19 cellular contexts compared by ENCODE assay signal in the genomic region with DNA sequence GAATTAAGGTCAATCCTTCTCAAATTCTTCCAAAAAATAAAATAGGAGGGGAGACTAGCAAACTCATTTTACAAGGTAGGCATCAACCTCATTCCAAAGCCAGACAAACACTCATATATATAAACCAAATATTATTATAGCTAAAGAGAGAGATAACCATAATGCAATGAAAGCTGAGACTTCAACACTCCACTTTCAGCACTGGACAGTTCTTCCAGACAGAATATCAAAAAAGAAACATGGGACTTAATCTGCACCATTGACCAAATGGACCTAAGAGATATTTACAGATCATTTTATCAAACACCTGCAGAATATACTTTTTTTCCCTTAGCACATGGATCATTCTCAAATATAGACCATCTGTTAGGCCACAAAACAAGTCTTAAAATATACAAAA. TPM values are rescaled to one million over a fixed set of nuclear protein-coding genes. Genes with fewer than 3 reads are reported as not detected.
DNase-seq lines count a peak whose midpoint lies in the region; ATAC-seq, FAIRE-seq and TF ChIP-seq lines count a peak whose summit lies in the region.
"Had no signal": no experiment of that assay in that cellular context is flagged by ENCODE, and none has a peak within 500 bp of the region (broad histone marks: within the 10 kb centered on the region; RNA-seq: fewer than 3 reads in every experiment).

No MANE protein-coding gene starts in this region.

- H4K20me1 ChIP-seq in HepG2 (ENCODE audit: insufficient read depth, low read length) = no peaks in the 10 kb centered on the region
- H4K20me1 ChIP-seq: BLaER1 treated with 17β-estradiol and CSF1 and Interleukin-3, amounts not matched to agents 10 nM and 100 nM had no signal

- no TSS peak for BruUV-seq in HepG2 (replicated peaks; lab: Mats Ljungman, UMichigan)

- TF ChIP-seq RAD21 in liver (IDR thresholded peaks at IDR 0.05) = no peak
- TF ChIP-seq RAD21 in HepG2 (CRISPR knock-in tag; IDR thresholded peaks at IDR 0.05) = no peak

- H3K27ac ChIP-seq in liver (ENCODE audit: low read depth in 1 of 2, low read length in 2 of 2) = no peak overlapping the region
- H3K27ac ChIP-seq in HepG2 (ENCODE audit: extremely low read length, insufficient read depth, low read length) = no peak overlapping the region
- H3K27ac ChIP-seq in adrenal gland = no peak overlapping the region
- H3K27ac ChIP-seq: BLaER1 treated with 17β-estradiol and CSF1 and Interleukin-3, amounts not matched to agents 10 nM and 100 nM had no signal

- TF ChIP-seq POLR2A in HepG2 (IDR thresholded peaks at IDR 0.05; ENCODE audit: insufficient read depth in 1 of 2, low read depth in 2 of 2, low read length in 2 of 2) (no peak), adrenal gland (IDR thresholded peaks at IDR 0.05) (no peak)

- in situ Hi-C loops in HepG2 (cut with HindIII; ENCODE audit: extremely low pct_ligation_motif_present, low pct_unique_long_range_greater_than_20kb) = no loop called here

- TF ChIP-seq CTCF in liver (IDR thresholded peaks at IDR 0.05; ENCODE audit: low read depth, low read length, missing input control) (no peak), HepG2 (CRISPR knock-in tag; IDR thresholded peaks at IDR 0.05) (no peak), epithelial cell of esophagus (IDR thresholded peaks at IDR 0.05; ENCODE audit: insufficient read depth, low read depth, low read length, missing control alignments) (no peak), adrenal gland (IDR thresholded peaks at IDR 0.05) (no peak)

- no peak overlapping the region for H3K4me3 ChIP-seq in liver (ENCODE audit: low read depth in 1 of 3, low read length in 3 of 3)
- H3K4me3 ChIP-seq in HepG2 (replicated peaks in 1 of 3; ENCODE audit: insufficient read depth in 1 of 3, low read depth in 2 of 3, low read length in 3 of 3) = no peak overlapping the region
- H3K4me3 ChIP-seq in epithelial cell of esophagus (ENCODE audit: low read length) = no peak overlapping the region
- no peak overlapping the region for H3K4me3 ChIP-seq in adrenal gland
- H3K4me3 ChIP-seq: BLaER1 treated with 17β-estradiol and CSF1 and Interleukin-3, amounts not matched to agents 10 nM and 100 nM; HAP-1 had no signal

- FAIRE-seq in HepG2 (lab: Jason Lieb, UNC) = no peak
- FAIRE-seq: GM12892, GM18507, HTR-8/SVneo had no signal

- no peaks in the 10 kb centered on the region for H3K36me3 ChIP-seq in liver (ENCODE audit: control insufficient read depth in 4 of 4, insufficient read depth in 3 of 4, low read depth in 1 of 4, low read length in 3 of 4)
- no peaks in the 10 kb centered on the region for H3K36me3 ChIP-seq in HepG2 (replicated peaks in 1 of 2; ENCODE audit: control insufficient read depth in 1 of 2, insufficient read depth in 2 of 2, low read length in 2 of 2)
- no peaks in the 10 kb centered on the region for H3K36me3 ChIP-seq in adrenal gland (replicated peaks in 1 of 2)
- H3K36me3 ChIP-seq: BLaER1 treated with 17β-estradiol and CSF1 and Interleukin-3, amounts not matched to agents 10 nM and 100 nM; HAP-1 had no signal

- H3K79me2 ChIP-seq in HepG2 (ENCODE audit: insufficient read depth, low read length) = no peaks in the 10 kb centered on the region

- H3K4me2 ChIP-seq in HepG2 (ENCODE audit: low read depth, low read length) = no peak overlapping the region
- H3K4me2 ChIP-seq: BLaER1 treated with 17β-estradiol and CSF1 and Interleukin-3, amounts not matched to agents 10 nM and 100 nM had no signal

- POLR2A ChIA-PET in HepG2 (lab: Yijun Ruan, JAX) = no interaction called here

- TF ChIP-seq EP300 in HepG2 (IDR thresholded peaks at IDR 0.05; ENCODE audit: low read depth in 2 of 2, low read length in 2 of 2) = no peak
- no peak for TF ChIP-seq EP300 in HepG2 (CRISPR knock-in tag; IDR thresholded peaks at IDR 0.05; ENCODE audit: borderline replicate concordance)

- H3K4me1 ChIP-seq in liver (ENCODE audit: control insufficient read depth in 4 of 4, insufficient read depth in 4 of 4, low read length in 3 of 4) (no peaks in the 10 kb centered on the region), HepG2 (ENCODE audit: insufficient read depth, low read length) (no peaks in the 10 kb centered on the region), adrenal gland (replicated peaks in 1 of 2) (no peaks in the 10 kb centered on the region)
- H3K4me1 ChIP-seq: BLaER1 treated with 17β-estradiol and CSF1 and Interleukin-3, amounts not matched to agents 10 nM and 100 nM; HAP-1 had no signal

- no peak overlapping the region for H3K9ac ChIP-seq in liver (ENCODE audit: low read depth in 1 of 2, low read length in 2 of 2)
- H3K9ac ChIP-seq in HepG2 (ENCODE audit: insufficient read depth, low read depth, low read length) = no peak overlapping the region
- H3K9ac ChIP-seq: BLaER1 treated with 17β-estradiol and CSF1 and Interleukin-3, amounts not matched to agents 10 nM and 100 nM had no signal

- DNase-seq in HepG2 (ENCODE audit: low spot score) = no peak
- DNase-seq in OCI-M1 (lab: John Stamatoyannopoulos, UW) = peak; percentile 0
- DNase-seq in epithelial cell of esophagus (ENCODE audit: low read depth) = peak; percentile 13
- no peak for DNase-seq in adrenal gland
- no peak for DNase-seq in activated naive CD4-positive, alpha-beta T cell treated with anti-CD3 and anti-CD28 coated beads, Interleukin-2, amount 50 U/mL, for 16 hours
- DNase-seq: 8988T; CD8-positive, alpha-beta T cell; DMS 273 treated with DMSO at 0.1 percent for 48 hours; DMS53; DND-41; KG1 had no signal

- ATAC-seq in HepG2 = no peak
- no peak for ATAC-seq in GM18861 (IDR thresholded peaks at IDR 0.05; ENCODE audit: unreplicated experiment)
- ATAC-seq: CD8-positive, alpha-beta T cell had no signal

- peaks cover 0 to 6% (median 0%) of the 10 kb centered on the region in 4 donors for H3K27me3 ChIP-seq in liver (ENCODE audit: control insufficient read depth in 4 of 4, insufficient read depth in 4 of 4, low read length in 3 of 4)
- no peaks in the 10 kb centered on the region for H3K27me3 ChIP-seq in HepG2 (ENCODE audit: control insufficient read depth in 1 of 2, insufficient read depth in 2 of 2, low read length in 2 of 2)
- H3K27me3 ChIP-seq in adrenal gland = peaks cover 16% of the 10 kb centered on the region

- H2AFZ ChIP-seq in HepG2 (ENCODE audit: low read length) = no peak overlapping the region

- CTCF ChIA-PET in HepG2 (lab: Yijun Ruan, JAX; ENCODE audit: low intra/inter-chr PET ratio, low total read pairs) = no interaction called here

- no peaks in the 10 kb centered on the region for H3K9me3 ChIP-seq in liver (ENCODE audit: control insufficient read depth in 4 of 4, low read length in 3 of 4)
- no peaks in the 10 kb centered on the region for H3K9me3 ChIP-seq in HepG2 (ENCODE audit: low read length)
- no peaks in the 10 kb centered on the region for H3K9me3 ChIP-seq in adrenal gland (replicated peaks in 1 of 3)
- H3K9me3 ChIP-seq: HAP-1 had no signal

- intact Hi-C loops in HepG2 (cut with micrococcal nuclease; ENCODE audit: unreplicated experiment) = no loop called here
- intact Hi-C loops in adrenal gland (cut with DNase I) = no loop called here

TF ChIP-seq in liver, 16 proteins besides CTCF, POLR2A, EP300 and RAD21 (continues in another document):
- TF ChIP-seq HNF4A (conservative IDR thresholded peaks at IDR 0.05) = no peak

RNA-seq across cellular contexts. Expression of a gene that starts 15.5 kb away (rescaled TPM):
- total RNA-seq in liver (under 1 TPM in 1 of 2 donors, not detected in 1; 0.09 TPM), HepG2 (2016; rRNA removed; fragmentation: Illumina TruSeq; extraction: Trizol) (9.3 and 10.0 TPM in 2 replicates), adrenal gland (10 to 100 TPM in 1 of 8 donors, 1 to 10 TPM in 7; 2.0 to 15.3 (median 5.5) TPM)
- polyA plus RNA-seq in liver (under 1 TPM in 1 of 2 donors, not detected in 1; 0.01 TPM), HepG2 (2011; rRNA removed) (10.9 and 12.0 TPM in 2 replicates), adrenal gland (1 to 10 TPM in 2 of 3 donors, under 1 TPM in 1; 0.64 to 2.1 (median 1.5) TPM)
- total RNA-seq in HepG2 (2016; cell fraction: cytosol; rRNA removed; fragmentation: Illumina TruSeq; extraction: Trizol; ENCODE audit: low read depth) = 0.97 and 1.3 TPM in 2 replicates
- total RNA-seq in HepG2 (2016; cell fraction: insoluble cytoplasmic fraction; rRNA removed; fragmentation: Illumina TruSeq; extraction: Trizol) = 9.0 and 9.6 TPM in 2 replicates
- 5.4 and 5.8 TPM in 2 replicates for total RNA-seq in HepG2 (2016; cell fraction: membrane; rRNA removed; fragmentation: Illumina TruSeq; extraction: Trizol)
- total RNA-seq in HepG2 (2016; cell fraction: nucleus; rRNA removed; fragmentation: Illumina TruSeq; extraction: Trizol) = 14.0 and 15.1 TPM in 2 replicates
- 5.1 and 6.3 TPM in 2 replicates for polyA plus RNA-seq in HepG2 (2011; cell fraction: cytosol; rRNA removed)
- 17.1 and 18.2 TPM in 2 replicates for polyA plus RNA-seq in HepG2 (2011; cell fraction: nucleus; rRNA removed)
- 5.0 and 7.0 TPM in 2 replicates for polyA plus RNA-seq in HepG2 (2012)
- 0.89 and 0.92 TPM in 2 replicates for polyA plus RNA-seq in HepG2 (2016; cell fraction: cytosol; fragmentation: Illumina TruSeq; extraction: Trizol; ENCODE audit: low read depth)
- 10.3 and 10.4 TPM in 2 replicates for polyA plus RNA-seq in HepG2 (2016; cell fraction: insoluble cytoplasmic fraction; fragmentation: Illumina TruSeq; extraction: Trizol; ENCODE audit: low read depth)
- 3.8 and 3.9 TPM in 2 replicates for polyA plus RNA-seq in HepG2 (2016; cell fraction: membrane; fragmentation: Illumina TruSeq; extraction: Trizol; ENCODE audit: low read depth)
- polyA plus RNA-seq in HepG2 (2016; cell fraction: nucleus; fragmentation: Illumina TruSeq; extraction: Trizol; ENCODE audit: insufficient read depth, low read depth) = 20.2 and 21.1 TPM in 2 replicates
- 0.21 and 19.8 TPM in 2 replicates for polyA minus RNA-seq in HepG2 (2011; rRNA and poly(A)+ RNA removed; ENCODE audit: low replicate concordance)
- 3.6 and 4.0 TPM in 2 replicates for polyA minus RNA-seq in HepG2 (2011; cell fraction: cytosol; rRNA and poly(A)+ RNA removed)
- polyA minus RNA-seq in HepG2 (2011; cell fraction: nucleus; rRNA and poly(A)+ RNA removed) = 16.2 and 16.4 TPM in 2 replicates
- total RNA-seq: CD8-positive, alpha-beta T cell had no signal
- polyA plus RNA-seq: IgD-negative memory B cell had no signal

Comparison
In these comparisons a context has a peak if more than half of its experiments do, and no peak if none do; other contexts are left out.
1. DNase-seq: peak in OCI-M1 (single experiment) and epithelial cell of esophagus (single experiment); none in HepG2 (single experiment), adrenal gland (0 of 7) and activated naive CD4-positive, alpha-beta T cell treated with anti-CD3 and anti-CD28 coated beads, Interleukin-2, amount 50 U/mL, for 16 hours (single experiment).